In the genomic region with DNA sequence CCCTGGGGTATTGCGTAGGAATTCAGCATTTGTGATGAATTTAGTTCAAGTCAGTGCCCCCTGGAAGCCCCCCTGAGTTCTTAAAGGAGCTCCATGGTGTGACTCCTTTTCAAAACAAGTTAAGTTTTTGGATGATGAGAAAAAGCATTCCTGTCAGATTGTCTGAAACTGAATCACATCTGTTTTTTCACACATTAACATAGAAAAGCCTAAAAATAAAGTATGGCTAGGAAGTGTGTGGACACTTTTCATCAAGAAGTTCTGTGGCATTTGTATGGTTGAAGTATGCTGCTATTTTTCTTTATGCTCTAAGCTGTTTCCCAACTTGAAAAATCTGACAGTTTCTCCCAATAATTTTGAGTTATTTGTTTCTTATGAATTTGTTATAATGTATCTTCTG, we compare ENCODE assay signal across 13 cellular contexts. TPM values are rescaled to one million over a fixed set of nuclear protein-coding genes. Genes with fewer than 3 reads are reported as not detected.
DNase-seq lines count a peak whose midpoint lies in the region; ATAC-seq and TF ChIP-seq lines count a peak whose summit lies in the region.
"Had no signal": no experiment of that assay in that cellular context is flagged by ENCODE, and none has a peak within 500 bp of the region (broad histone marks: within the 10 kb centered on the region; RNA-seq: fewer than 3 reads in every experiment).

No MANE protein-coding gene starts in this region.

- H3K27me3 ChIP-seq in Peyer's patch (no peaks in the 10 kb centered on the region), esophagus muscularis mucosa (no peaks in the 10 kb centered on the region), prostate gland (replicated peaks; ENCODE audit: insufficient read depth) (no peaks in the 10 kb centered on the region)
- H3K27me3 ChIP-seq: tibial artery had no signal

- no peak overlapping the region for H3K4me3 ChIP-seq in Peyer's patch
- H3K4me3 ChIP-seq in esophagus muscularis mucosa: no peak overlapping the region
- no peak overlapping the region for H3K4me3 ChIP-seq in prostate gland
- H3K4me3 ChIP-seq: tibial artery had no signal

- H3K27ac ChIP-seq in Peyer's patch (peak overlapping the region in 3 of 4 donors; percentile 37 to 87 (median 80)), esophagus muscularis mucosa (replicated peaks in 1 of 4) (no peak overlapping the region), prostate gland (no peak overlapping the region)
- H3K27ac ChIP-seq: tibial artery had no signal

- no peaks in the 10 kb centered on the region for H3K9me3 Mint-ChIP-seq in activated T-cell treated with anti-CD3 and anti-CD28 coated beads, Interleukin-2, amount 50 U/mL, for 24 hours
- no peaks in the 10 kb centered on the region for H3K9me3 Mint-ChIP-seq in central memory CD8-positive, alpha-beta T cell
- no peaks in the 10 kb centered on the region for H3K9me3 Mint-ChIP-seq in stimulated activated effector memory CD8-positive, alpha-beta T cell treated with anti-CD3 and anti-CD28 coated beads, Interleukin-12 subunit alpha, Interleukin-12 subunit beta, amount 100 ng/mL, for 72 hours

- H3K36me3 Mint-ChIP-seq in activated T-cell treated with anti-CD3 and anti-CD28 coated beads, Interleukin-2, amount 50 U/mL, for 24 hours (ENCODE audit: low read depth): peaks cover 52% of the 10 kb centered on the region
- peaks cover 7% of the 10 kb centered on the region for H3K36me3 Mint-ChIP-seq in central memory CD8-positive, alpha-beta T cell (ENCODE audit: insufficient read depth)
- H3K36me3 Mint-ChIP-seq in stimulated activated effector memory CD8-positive, alpha-beta T cell treated with anti-CD3 and anti-CD28 coated beads, Interleukin-12 subunit alpha, Interleukin-12 subunit beta, amount 100 ng/mL, for 72 hours: peaks cover 10% of the 10 kb centered on the region

- TF ChIP-seq POLR2A in Peyer's patch (IDR thresholded peaks at IDR 0.05): no peak
- no peak for TF ChIP-seq POLR2A in esophagus muscularis mucosa (IDR thresholded peaks at IDR 0.05; ENCODE audit: low read depth)
- TF ChIP-seq POLR2A in prostate gland (IDR thresholded peaks at IDR 0.05): no peak

- intact Hi-C loops in esophagus muscularis mucosa (cut with DNase I) (no loop called here), prostate gland (cut with DNase I) (no loop called here)

- no peak for TF ChIP-seq EP300 in esophagus muscularis mucosa (IDR thresholded peaks at IDR 0.05)

- H3K4me1 ChIP-seq in Peyer's patch (peaks cover 0 to 19% (median 0%) of the 10 kb centered on the region in 4 donors), esophagus muscularis mucosa (peaks cover 0 to 22% (median 10%) of the 10 kb centered on the region in 4 donors), prostate gland (replicated peaks) (no peaks in the 10 kb centered on the region)

- peak overlapping the region; percentile 89 for H3K27ac Mint-ChIP-seq in activated T-cell treated with anti-CD3 and anti-CD28 coated beads, Interleukin-2, amount 50 U/mL, for 24 hours
- peak overlapping the region; percentile 93 for H3K27ac Mint-ChIP-seq in central memory CD8-positive, alpha-beta T cell (ENCODE audit: low read depth)
- H3K27ac Mint-ChIP-seq in stimulated activated effector memory CD8-positive, alpha-beta T cell treated with anti-CD3 and anti-CD28 coated beads, Interleukin-12 subunit alpha, Interleukin-12 subunit beta, amount 100 ng/mL, for 72 hours: peak overlapping the region; percentile 84

- peaks cover 82% of the 10 kb centered on the region for H3K4me1 Mint-ChIP-seq in activated T-cell treated with anti-CD3 and anti-CD28 coated beads, Interleukin-2, amount 50 U/mL, for 24 hours (ENCODE audit: low read depth)
- peaks cover 67% of the 10 kb centered on the region for H3K4me1 Mint-ChIP-seq in central memory CD8-positive, alpha-beta T cell
- H3K4me1 Mint-ChIP-seq in stimulated activated effector memory CD8-positive, alpha-beta T cell treated with anti-CD3 and anti-CD28 coated beads, Interleukin-12 subunit alpha, Interleukin-12 subunit beta, amount 100 ng/mL, for 72 hours: peaks cover 53% of the 10 kb centered on the region

- no peak for ATAC-seq in central memory CD8-positive, alpha-beta T cell (replicated peaks; ENCODE audit: extremely low read depth, poor library complexity, severe bottlenecking)
- no peak for ATAC-seq in stimulated activated effector memory CD8-positive, alpha-beta T cell treated with anti-CD3 and anti-CD28 coated beads, Interleukin-12 subunit alpha, Interleukin-12 subunit beta, amount 100 ng/mL, for 72 hours

- H3K36me3 ChIP-seq in Peyer's patch (peaks cover 0 to 3% (median 0%) of the 10 kb centered on the region in 3 donors), esophagus muscularis mucosa (peaks cover 0 to 7% (median 0%) of the 10 kb centered on the region in 4 donors), prostate gland (no peaks in the 10 kb centered on the region)

- no peaks in the 10 kb centered on the region for H3K9me3 ChIP-seq in Peyer's patch
- H3K9me3 ChIP-seq in esophagus muscularis mucosa: no peaks in the 10 kb centered on the region
- no peaks in the 10 kb centered on the region for H3K9me3 ChIP-seq in prostate gland
- H3K9me3 ChIP-seq: tibial artery had no signal

- H3K4me3 Mint-ChIP-seq in activated T-cell treated with anti-CD3 and anti-CD28 coated beads, Interleukin-2, amount 50 U/mL, for 24 hours: peak overlapping the region; percentile 63
- peak overlapping the region; percentile 58 for H3K4me3 Mint-ChIP-seq in central memory CD8-positive, alpha-beta T cell
- peak overlapping the region; percentile 78 for H3K4me3 Mint-ChIP-seq in stimulated activated effector memory CD8-positive, alpha-beta T cell treated with anti-CD3 and anti-CD28 coated beads, Interleukin-12 subunit alpha, Interleukin-12 subunit beta, amount 100 ng/mL, for 72 hours

- DNase-seq in activated T-cell treated with anti-CD3 and anti-CD28 coated beads, Interleukin-2, amount 50 U/mL, for 24 hours: no peak
- no peak for DNase-seq in activated T-cell treated with anti-CD3 and anti-CD28 coated beads, Interleukin-2, amount 50 U/mL, for 1 hour
- DNase-seq in Peyer's patch (no peak), esophagus muscularis mucosa (ENCODE audit: extremely low spot score) (no peak), prostate gland (ENCODE audit: low spot score) (no peak), KG1 (lab: John Stamatoyannopoulos, UW) (no peak)
- no peak for DNase-seq in central memory CD8-positive, alpha-beta T cell (ENCODE audit: low spot score in 2 of 2)
- no peak for DNase-seq in stimulated activated effector memory CD8-positive, alpha-beta T cell treated with anti-CD3 and anti-CD28 coated beads, Interleukin-12 subunit alpha, Interleukin-12 subunit beta, amount 100 ng/mL, for 72 hours (ENCODE audit: low spot score in 2 of 2)
- DNase-seq: ACHN, MM.1S, posterior cingulate gyrus, Right ventricle myocardium superior, tibial artery had no signal

- H3K27me3 Mint-ChIP-seq in activated T-cell treated with anti-CD3 and anti-CD28 coated beads, Interleukin-2, amount 50 U/mL, for 24 hours: no peaks in the 10 kb centered on the region
- H3K27me3 Mint-ChIP-seq in central memory CD8-positive, alpha-beta T cell: no peaks in the 10 kb centered on the region

- WGBS in esophagus muscularis mucosa: 94% methylated on average over 1 of the region's 1 CpG
- WGBS in prostate gland: 81% methylated on average over 1 of the region's 1 CpG

- no peak for TF ChIP-seq CTCF in Peyer's patch (IDR thresholded peaks at IDR 0.05)
- no peak for TF ChIP-seq CTCF in esophagus muscularis mucosa (IDR thresholded peaks at IDR 0.05)
- no peak for TF ChIP-seq CTCF in prostate gland (IDR thresholded peaks at IDR 0.05)

RNA-seq across cellular contexts. Expression of a gene that starts 33.7 kb away (rescaled TPM):
- total RNA-seq in Peyer's patch (10 to 100 TPM; 34.7 to 70.1 (median 53.0) TPM), esophagus muscularis mucosa (10 to 100 TPM; 32.5 to 54.6 (median 44.2) TPM), prostate gland (10 to 100 TPM; 27.8 to 38.9 TPM)

Comparison
In these comparisons a context has a peak if more than half of its experiments do, and no peak if none do; other contexts are left out.
1. H3K27ac ChIP-seq: peak in Peyer's patch (3 of 4); none in esophagus muscularis mucosa (0 of 4) and prostate gland (0 of 2).
2. Peak in every context shown above with its lines, with median percentiles within 50 percentile points of each other: H3K27ac Mint-ChIP-seq and H3K4me3 Mint-ChIP-seq.